ENCODE assay signal across 9 cellular contexts in genomic region chr15:48250640-48251076, GRCh38. TPM values are rescaled to one million over a fixed set of nuclear protein-coding genes. Genes with fewer than 3 reads are reported as not detected.
A peak's percentile ranks its signal among the peaks of the same experiment; 100 is the strongest.
DNase-seq lines count a peak whose midpoint lies in the region; ATAC-seq and TF ChIP-seq lines count a peak whose summit lies in the region.
"Had no signal": no experiment of that assay in that cellular context is flagged by ENCODE, and none has a peak within 500 bp of the region (broad histone marks: within the 10 kb centered on the region; RNA-seq: fewer than 3 reads in every experiment).

No MANE protein-coding gene starts in this region.

- no peak for TF ChIP-seq POLR2A in body of pancreas (IDR thresholded peaks at IDR 0.05)
- TF ChIP-seq POLR2A in transverse colon (IDR thresholded peaks at IDR 0.05) = no peak

- DNase-seq in NCI-H2107 treated with DMSO at 0.1 percent for 48 hours (lab: John Stamatoyannopoulos, UW; ENCODE audit: unreplicated experiment) (peak; percentile 20), NCI-H2107 (lab: John Stamatoyannopoulos, UW) (no peak), NCI-H82 treated with DMSO at 0.1 percent for 48 hours (lab: John Stamatoyannopoulos, UW; ENCODE audit: unreplicated experiment) (peak; percentile 38), body of pancreas (peak in 3 of 4 donors; percentile 12 to 37 (median 17)), kidney epithelial cell (ENCODE audit: low read depth) (peak; percentile 26), transverse colon (peak; percentile 12)
- DNase-seq in effector CD8-positive, alpha-beta T cell (lab: John Stamatoyannopoulos, UW) = no peak

- in situ Hi-C loops in transverse colon (cut with MboI; ENCODE audit: low pct_ligation_motif_present in 1 of 4, low pct_unique_long_range_greater_than_20kb in 1 of 4, low sequenced_read_pairs in 3 of 4) = loop anchor here in 2 of 4 donors (25.0 kb wide), 1 partner anchor 1063 kb away; no protein-coding TSS in a partner anchor

- TF ChIP-seq CTCF in body of pancreas (IDR thresholded peaks at IDR 0.05) = peak; percentile 30 to 83 (median 67)
- peak; percentile 60 for TF ChIP-seq CTCF in kidney epithelial cell (IDR thresholded peaks at IDR 0.05; ENCODE audit: insufficient read depth, low read length, poor library complexity, severe bottlenecking)
- peak; percentile 46 to 64 (median 55) for TF ChIP-seq CTCF in transverse colon (IDR thresholded peaks at IDR 0.05)

- H3K4me3 ChIP-seq in body of pancreas = no peak overlapping the region
- H3K4me3 ChIP-seq in kidney epithelial cell (ENCODE audit: low read depth, low read length) = no peak overlapping the region
- H3K4me3 ChIP-seq in transverse colon = no peak overlapping the region
- H3K4me3 ChIP-seq: BLaER1 treated with 17β-estradiol and CSF1 and Interleukin-3, amounts not matched to agents 10 nM and 100 nM had no signal

- H3K9me3 ChIP-seq in body of pancreas (no peaks in the 10 kb centered on the region), transverse colon (no peaks in the 10 kb centered on the region)
- H3K9me3 ChIP-seq: BLaER1 treated with 17β-estradiol and CSF1 and Interleukin-3, amounts not matched to agents 10 nM and 100 nM had no signal

- no peaks in the 10 kb centered on the region for H3K4me1 ChIP-seq in body of pancreas
- no peaks in the 10 kb centered on the region for H3K4me1 ChIP-seq in transverse colon
- H3K4me1 ChIP-seq: BLaER1 treated with 17β-estradiol and CSF1 and Interleukin-3, amounts not matched to agents 10 nM and 100 nM had no signal

- ATAC-seq in HG03442 (IDR thresholded peaks at IDR 0.05; ENCODE audit: unreplicated experiment) (peak; percentile 71), body of pancreas (peak; percentile 48)

- no peaks in the 10 kb centered on the region for H3K36me3 ChIP-seq in body of pancreas (replicated peaks in 1 of 2; ENCODE audit: insufficient read depth in 1 of 2, low read depth in 2 of 2)
- no peaks in the 10 kb centered on the region for H3K36me3 ChIP-seq in kidney epithelial cell (ENCODE audit: control insufficient read depth, insufficient read depth, low read length)
- no peaks in the 10 kb centered on the region for H3K36me3 ChIP-seq in transverse colon
- H3K36me3 ChIP-seq: BLaER1 treated with 17β-estradiol and CSF1 and Interleukin-3, amounts not matched to agents 10 nM and 100 nM had no signal

- intact Hi-C loops in body of pancreas (cut with DNase I) (no loop called here), transverse colon (cut with DNase I; ENCODE audit: low total_unique reads) (no loop called here)

- H3K27me3 ChIP-seq in body of pancreas = no peaks in the 10 kb centered on the region
- no peaks in the 10 kb centered on the region for H3K27me3 ChIP-seq in kidney epithelial cell (ENCODE audit: control insufficient read depth, insufficient read depth, low read length)
- H3K27me3 ChIP-seq in transverse colon = no peaks in the 10 kb centered on the region
- H3K27me3 ChIP-seq: BLaER1 treated with 17β-estradiol and CSF1 and Interleukin-3, amounts not matched to agents 10 nM and 100 nM had no signal

- 24 to 29% methylated on average over 6 of the region's 6 CpGs for WGBS in body of pancreas, 2 donors
- 38 to 42% methylated on average over 6 of the region's 6 CpGs for WGBS in transverse colon (ENCODE audit: low coverage in 1 of 2), 2 donors

- no peak for TF ChIP-seq EP300 in transverse colon (IDR thresholded peaks at IDR 0.05; ENCODE audit: low read depth)

- H3K27ac ChIP-seq in body of pancreas (no peak overlapping the region), transverse colon (no peak overlapping the region)
- H3K27ac ChIP-seq: BLaER1 treated with 17β-estradiol and CSF1 and Interleukin-3, amounts not matched to agents 10 nM and 100 nM had no signal

RNA-seq across cellular contexts. Expression of gene SLC12A1, which starts 44.6 kb away (rescaled TPM):
- total RNA-seq in body of pancreas = not detected
- total RNA-seq in kidney epithelial cell = not detected in 2 replicates
- total RNA-seq in transverse colon = not detected

RNA-seq across cellular contexts. Expression of gene CTXN2, which starts 59.2 kb away (rescaled TPM):
- total RNA-seq in body of pancreas (under 1 TPM in 1 of 2 donors, not detected in 1; 0.52 TPM), kidney epithelial cell (0.14 TPM in 1 of 2 replicates, not detected in the other), transverse colon (not detected)

Comparison
In these comparisons a context has a peak if more than half of its experiments do, and no peak if none do; other contexts are left out.
1. DNase-seq: peak in NCI-H2107 treated with DMSO at 0.1 percent for 48 hours (single experiment), NCI-H82 treated with DMSO at 0.1 percent for 48 hours (single experiment), body of pancreas (3 of 4), kidney epithelial cell (single experiment) and transverse colon (single experiment); none in NCI-H2107 (single experiment) and effector CD8-positive, alpha-beta T cell (single experiment).
2. Peak in every context shown above with its lines, with median percentiles within 50 percentile points of each other: CTCF ChIP-seq.